11 cellular contexts compared by ENCODE assay signal in the genomic region with DNA sequence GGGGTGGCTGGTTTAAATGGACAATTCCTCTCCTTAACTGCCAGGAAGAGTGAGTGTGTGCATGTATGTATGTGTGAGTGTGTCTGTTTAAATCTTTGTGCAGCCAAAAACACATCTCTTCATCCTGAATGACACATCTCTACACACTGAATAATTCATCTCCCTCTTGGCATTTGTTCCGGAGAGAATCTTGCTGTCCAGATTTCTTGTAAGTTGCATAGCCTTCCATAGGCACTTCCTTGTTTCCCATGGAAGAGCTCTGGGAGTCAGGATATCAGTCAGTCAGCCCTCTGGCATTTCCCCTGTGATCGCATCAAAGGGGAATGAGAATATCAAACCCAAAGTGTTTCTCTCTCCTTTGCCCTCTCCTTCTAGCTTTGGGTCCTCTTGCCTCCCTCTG.
DNase-seq lines count a peak whose midpoint lies in the region; ATAC-seq and TF ChIP-seq lines count a peak whose summit lies in the region.
"Had no signal": no experiment of that assay in that cellular context is flagged by ENCODE, and none has a peak within 500 bp of the region (broad histone marks: within the 10 kb centered on the region; RNA-seq: fewer than 3 reads in every experiment).

No MANE protein-coding gene starts in this region.

- no peaks in the 10 kb centered on the region for H3K36me3 ChIP-seq in smooth muscle cell (ENCODE audit: low read depth)

- peaks cover 9% of the 10 kb centered on the region for H3F3A ChIP-seq in smooth muscle cell (ENCODE audit: low read depth)

- DNase-seq in GM04504 (ENCODE audit: low read depth) = peak; percentile 65
- DNase-seq in fibroblast of the conjunctiva (ENCODE audit: low read depth) = peak; percentile 47
- DNase-seq in smooth muscle cell (lab: John Stamatoyannopoulos, UW; ENCODE audit: unreplicated experiment) = no peak
- no peak for DNase-seq in NCI-H82 (lab: John Stamatoyannopoulos, UW)
- no peak for DNase-seq in osteocyte (ENCODE audit: extremely low spot score, unreplicated experiment)
- no peak for DNase-seq in GM19240 (ENCODE audit: insufficient read length, low spot score)
- DNase-seq: effector CD4-positive, alpha-beta T cell; KG1; stimulated activated naive CD4-positive, alpha-beta T cell had no signal

- H3K4me2 ChIP-seq in smooth muscle cell = peak overlapping the region; percentile 37

- 12% methylated on average over 2 of the region's 2 CpGs for WGBS in smooth muscle cell (ENCODE audit: low lambda C conversion rate)

- H3K4me1 ChIP-seq in smooth muscle cell (ENCODE audit: low read depth) = peaks cover 16% of the 10 kb centered on the region

- H3K4me1 Mint-ChIP-seq in osteocyte (ENCODE audit: unreplicated experiment) = peaks cover 9% of the 10 kb centered on the region

- TF ChIP-seq CTCF in VCaP (conservative IDR thresholded peaks at IDR 0.05) (no peak), smooth muscle cell (IDR thresholded peaks at IDR 0.05; ENCODE audit: borderline replicate concordance, insufficient read depth, poor library complexity, severe bottlenecking) (no peak), osteocyte (IDR thresholded peaks at IDR 0.05) (no peak)

- H3K27me3 ChIP-seq in smooth muscle cell (ENCODE audit: low read depth) = no peaks in the 10 kb centered on the region

- H4K20me1 ChIP-seq in smooth muscle cell (ENCODE audit: low read depth) = no peaks in the 10 kb centered on the region

- no peak overlapping the region for H3K4me3 ChIP-seq in smooth muscle cell

- no peak overlapping the region for H3K9ac ChIP-seq in smooth muscle cell (ENCODE audit: low read depth)

- H3K27ac ChIP-seq in VCaP (peak overlapping the region; percentile 81), smooth muscle cell (ENCODE audit: low read depth) (peak overlapping the region; percentile 57)

- no peaks in the 10 kb centered on the region for H3K9me3 Mint-ChIP-seq in osteocyte (ENCODE audit: unreplicated experiment)

- H3K27ac Mint-ChIP-seq in osteocyte (ENCODE audit: unreplicated experiment) = no peak overlapping the region

- no peak for ATAC-seq in HG03039 (IDR thresholded peaks at IDR 0.05; ENCODE audit: unreplicated experiment)

- H3K9me3 ChIP-seq in smooth muscle cell (replicated peaks; ENCODE audit: low read depth) = no peaks in the 10 kb centered on the region

- H3K36me3 Mint-ChIP-seq in osteocyte (ENCODE audit: unreplicated experiment) = no peaks in the 10 kb centered on the region

- H3K27me3 Mint-ChIP-seq in osteocyte (ENCODE audit: unreplicated experiment) = no peaks in the 10 kb centered on the region

- no peak overlapping the region for H3K4me3 Mint-ChIP-seq in osteocyte (ENCODE audit: unreplicated experiment)

- no peak overlapping the region for H2AFZ ChIP-seq in smooth muscle cell (ENCODE audit: low read depth)

- no peaks in the 10 kb centered on the region for H3K79me2 ChIP-seq in smooth muscle cell (ENCODE audit: low read depth)

Comparison
In these comparisons a context has a peak if more than half of its experiments do, and no peak if none do; other contexts are left out.
1. DNase-seq: peak in GM04504 (single experiment) and fibroblast of the conjunctiva (single experiment); none in smooth muscle cell (single experiment), NCI-H82 (single experiment), osteocyte (single experiment) and GM19240 (single experiment).